Comparison of ENCODE assay signal across 12 cellular contexts in genomic region chr9:94907246-94907936, GRCh38.
DNase-seq lines count a peak whose midpoint lies in the region; ATAC-seq and TF ChIP-seq lines count a peak whose summit lies in the region.
"Had no signal": no experiment of that assay in that cellular context is flagged by ENCODE, and none has a peak within 500 bp of the region (broad histone marks: within the 10 kb centered on the region; RNA-seq: fewer than 3 reads in every experiment).

No MANE protein-coding gene starts in this region.

- H4K8ac ChIP-seq in mesenchymal stem cell (ENCODE audit: low read length) = peak overlapping the region; percentile 27

- no peak overlapping the region for H3K14ac ChIP-seq in mesenchymal stem cell (ENCODE audit: low read length in 2 of 2)

- H3K18ac ChIP-seq in mesenchymal stem cell (ENCODE audit: low read depth in 1 of 2, low read length in 2 of 2) = no peak overlapping the region

- no peak for DNase-seq in Panc1 (ENCODE audit: low read depth, low spot score)
- DNase-seq in mesenchymal stem cell = no peak
- DNase-seq in substantia nigra (lab: John Stamatoyannopoulos, UW) = no peak
- no peak for DNase-seq in OCI-LY7 (ENCODE audit: low spot score)
- DNase-seq in activated CD4-positive, alpha-beta T cell treated with anti-CD3 and anti-CD28 coated beads for 4 hours = no peak
- DNase-seq: activated naive CD8-positive, alpha-beta T cell treated with anti-CD3 and anti-CD28 coated beads, Interleukin-2, amount 10 ng/mL, durations not matched to agents 7 days and 5 days; effector CD8-positive, alpha-beta T cell; ovary; SHP77; stimulated activated CD4-positive, alpha-beta T cell treated with anti-CD3 and anti-CD28 coated beads, Interleukin-2, amount 100 ng/mL, for 24 hours had no signal

- POLR2A ChIA-PET in Panc1 (lab: Charles Lee) (no interaction called here), OCI-LY7 (lab: Charles Lee) (interaction anchor here (0.6 kb wide), 1 partner anchor 16 kb away, joined by 3 read pairs; no protein-coding TSS in a partner anchor)

- no peak for ATAC-seq in Panc1
- ATAC-seq in GM21723 (IDR thresholded peaks at IDR 0.05; ENCODE audit: unreplicated experiment) = no peak

- H3K79me2 ChIP-seq in OCI-LY7 (ENCODE audit: insufficient read depth, low read depth, low read length) = no peaks in the 10 kb centered on the region

- intact Hi-C loops in Panc1 (cut with micrococcal nuclease; ENCODE audit: unreplicated experiment) = no loop called here
- intact Hi-C loops in OCI-LY7 (cut with micrococcal nuclease; ENCODE audit: unreplicated experiment) = no loop called here

- no peak overlapping the region for H2BK15ac ChIP-seq in mesenchymal stem cell (ENCODE audit: low read depth, poor library complexity, severe bottlenecking)

- in situ Hi-C loops in Panc1 (cut with HindIII; ENCODE audit: low pct_unique_long_range_greater_than_20kb, low sequenced_read_pairs) = no loop called here

- H3K4me2 ChIP-seq in mesenchymal stem cell (ENCODE audit: low read length, poor library complexity, severe bottlenecking) = no peak overlapping the region
- no peak overlapping the region for H3K4me2 ChIP-seq in OCI-LY7 (ENCODE audit: low read length)

- H3K9me3 ChIP-seq in Panc1 (ENCODE audit: control insufficient read depth, insufficient read depth, low read depth, low read length) (no peaks in the 10 kb centered on the region), mesenchymal stem cell (ENCODE audit: control insufficient read depth, low read length) (no peaks in the 10 kb centered on the region), OCI-LY7 (ENCODE audit: low read length) (no peaks in the 10 kb centered on the region)
- H3K9me3 ChIP-seq: ovary had no signal

- CTCF ChIA-PET in Panc1 (lab: Charles Lee) (no interaction called here), OCI-LY7 (lab: Charles Lee; ENCODE audit: unreplicated experiment) (no interaction called here)

- no peak overlapping the region for H4K91ac ChIP-seq in mesenchymal stem cell (ENCODE audit: low read length)

- H3K36me3 ChIP-seq in Panc1 (ENCODE audit: control insufficient read depth, insufficient read depth, low read length) (no peaks in the 10 kb centered on the region), mesenchymal stem cell (ENCODE audit: control insufficient read depth in 1 of 2, insufficient read depth in 2 of 2, low read depth in 1 of 2, low read length in 2 of 2) (peaks cover 0 to 4% of the 10 kb centered on the region in 2 experiments), OCI-LY7 (ENCODE audit: insufficient read depth, low read length) (no peaks in the 10 kb centered on the region)
- H3K36me3 ChIP-seq: ovary had no signal

- H3K79me1 ChIP-seq in mesenchymal stem cell (replicated peaks; ENCODE audit: low read length, poor library complexity, severe bottlenecking) = peaks cover 18% of the 10 kb centered on the region

- no peak overlapping the region for H3K4me3 ChIP-seq in Panc1 (ENCODE audit: low read depth in 2 of 2, low read length in 2 of 2)
- no peak overlapping the region for H3K4me3 ChIP-seq in mesenchymal stem cell (ENCODE audit: insufficient read depth in 1 of 2, low read depth in 1 of 2, low read length in 2 of 2)
- H3K4me3 ChIP-seq in OCI-LY7 (ENCODE audit: low read depth, low read length, poor library complexity, severe bottlenecking) = no peak overlapping the region
- H3K4me3 ChIP-seq: ovary had no signal

- H2BK12ac ChIP-seq in mesenchymal stem cell (ENCODE audit: low read length in 2 of 2) = peak overlapping the region in 1 of 2 experiments; percentile 4

- peak overlapping the region; percentile 72 for H3K27ac ChIP-seq in Panc1 (ENCODE audit: low read length)
- H3K27ac ChIP-seq in cingulate gyrus (ENCODE audit: low read depth, low read length) = peak overlapping the region; percentile 86
- H3K27ac ChIP-seq in mesenchymal stem cell (ENCODE audit: low read length, poor library complexity, severe bottlenecking) = peak overlapping the region; percentile 4
- peak overlapping the region; percentile 91 for H3K27ac ChIP-seq in substantia nigra (ENCODE audit: low read depth, low read length, poor library complexity, severe bottlenecking)
- H3K27ac ChIP-seq in OCI-LY7 (ENCODE audit: low read depth, low read length, poor library complexity, severe bottlenecking) = no peak overlapping the region

- H3K23ac ChIP-seq in mesenchymal stem cell (ENCODE audit: low read length in 2 of 2) = no peak overlapping the region

- H3K9ac ChIP-seq in mesenchymal stem cell (ENCODE audit: low read length) = no peak overlapping the region

- 82% methylated on average over 8 of the region's 8 CpGs for WGBS in mesenchymal stem cell

- no peak overlapping the region for H2BK5ac ChIP-seq in mesenchymal stem cell (ENCODE audit: low read depth, low read length, poor library complexity, severe bottlenecking)

- H3K4ac ChIP-seq in mesenchymal stem cell (ENCODE audit: low read depth in 1 of 2, low read length in 2 of 2) = no peak overlapping the region

- peaks cover 47% of the 10 kb centered on the region for H3K4me1 ChIP-seq in Panc1 (ENCODE audit: control insufficient read depth, insufficient read depth, low read length)
- H3K4me1 ChIP-seq in mesenchymal stem cell (ENCODE audit: control insufficient read depth, insufficient read depth, low read depth, low read length) = peaks cover 24% of the 10 kb centered on the region
- no peaks in the 10 kb centered on the region for H3K4me1 ChIP-seq in OCI-LY7 (ENCODE audit: insufficient read depth, low read length, poor library complexity, severe bottlenecking)

- H3K27me3 ChIP-seq in Panc1 (ENCODE audit: control insufficient read depth, insufficient read depth, low read length) (no peaks in the 10 kb centered on the region), mesenchymal stem cell (ENCODE audit: control insufficient read depth in 1 of 2, insufficient read depth in 1 of 2, low read length in 2 of 2) (no peaks in the 10 kb centered on the region)
- H3K27me3 ChIP-seq: ovary had no signal

- H2AK5ac ChIP-seq in mesenchymal stem cell (ENCODE audit: low read length, severe bottlenecking) = peak overlapping the region; percentile 16

- TF ChIP-seq CTCF in Panc1 (IDR thresholded peaks at IDR 0.05) (no peak), OCI-LY7 (conservative IDR thresholded peaks at IDR 0.05; ENCODE audit: low read length) (no peak)

- no peaks in the 10 kb centered on the region for H4K20me1 ChIP-seq in OCI-LY7 (ENCODE audit: insufficient read depth, low read length)

- H2AFZ ChIP-seq in mesenchymal stem cell (ENCODE audit: low read depth, low read length) (no peak overlapping the region), OCI-LY7 (ENCODE audit: low read length) (no peak overlapping the region)

- BruUV-seq in Panc1 (replicated peaks; lab: Mats Ljungman, UMichigan) = no TSS peak
- no TSS peak for BruUV-seq in OCI-LY7 (replicated peaks; lab: Mats Ljungman, UMichigan)

- no peaks in the 10 kb centered on the region for H3K9me2 ChIP-seq in OCI-LY7 (ENCODE audit: insufficient read depth, low read length)

- no peak overlapping the region for H2BK120ac ChIP-seq in mesenchymal stem cell (ENCODE audit: low read depth, low read length)
